Comparison of ENCODE assay signal across 9 cellular contexts in genomic region chr3:147945968-147946519, GRCh38.
DNase-seq lines count a peak whose midpoint lies in the region; ATAC-seq, FAIRE-seq and TF ChIP-seq lines count a peak whose summit lies in the region.
"Had no signal": no experiment of that assay in that cellular context is flagged by ENCODE, and none has a peak within 500 bp of the region (broad histone marks: within the 10 kb centered on the region; RNA-seq: fewer than 3 reads in every experiment).

No MANE protein-coding gene starts in this region.

- H3K27ac Mint-ChIP-seq in stimulated activated naive B cell treated with anti-CD40 and anti-IgM and Interleukin-4, amounts not matched to agents 10 μg/mL and 1 μg/mL and 100 μg/mL, for 72 hours: no peak overlapping the region

- no peaks in the 10 kb centered on the region for H3K9me1 ChIP-seq in IMR-90 (ENCODE audit: insufficient read depth, low read length)

- peak overlapping the region; percentile 41 to 89 for H4K8ac ChIP-seq in IMR-90 (ENCODE audit: low read depth in 2 of 2, low read length in 2 of 2)

- BruUV-seq in IMR-90 (replicated peaks; lab: Mats Ljungman, UMichigan): no TSS peak

- no CpG with 5 or more reads among the region's 4 CpGs for WGBS in IMR-90 (ENCODE audit: extremely low coverage in 2 of 2, insufficient read length in 1 of 2), 2 experiments

- CTCF ChIA-PET in IMR-90 (lab: Yijun Ruan, JAX): interaction anchor here (0.5 to 2.3 kb wide), 6 partner anchors 9 to 120 kb away, joined by 3 to 8 read pairs (median 4); no protein-coding TSS in a partner anchor

- peaks cover 11% of the 10 kb centered on the region for H3K4me1 ChIP-seq in IMR-90 (ENCODE audit: control insufficient read depth, insufficient read depth, low read length)

- H3K9me3 Mint-ChIP-seq in stimulated activated naive B cell treated with anti-CD40 and anti-IgM and Interleukin-4, amounts not matched to agents 10 μg/mL and 1 μg/mL and 100 μg/mL, for 72 hours: peaks cover 0 to 2% of the 10 kb centered on the region in 2 donors

- peak overlapping the region; percentile 81 for H3K56ac ChIP-seq in IMR-90 (ENCODE audit: extremely low read depth, insufficient read depth, low read length)

- H3K4me3 Mint-ChIP-seq in stimulated activated naive B cell treated with anti-CD40 and anti-IgM and Interleukin-4, amounts not matched to agents 10 μg/mL and 1 μg/mL and 100 μg/mL, for 72 hours: no peak overlapping the region
- H3K4me3 Mint-ChIP-seq: naive B cell had no signal

- DNase-seq in Ammon's horn (ENCODE audit: low spot score) (peak; percentile 47), IMR-90 (peak; percentile 95), astrocyte of the hippocampus (ENCODE audit: low read depth, low spot score) (peak; percentile 88), inferior parietal cortex (ENCODE audit: extremely low spot score) (peak; percentile 52), substantia nigra (lab: John Stamatoyannopoulos, UW) (peak in 28 of 49 donors; percentile 3 to 48 (median 20)), GM12891 (ENCODE audit: insufficient read length, low spot score) (no peak)
- DNase-seq in stimulated activated naive B cell treated with anti-CD40 and anti-IgM and Interleukin-4, amounts not matched to agents 10 μg/mL and 1 μg/mL and 100 μg/mL, for 72 hours: no peak
- DNase-seq: naive B cell had no signal

- H2AFZ ChIP-seq in IMR-90 (replicated peaks; ENCODE audit: low read length, poor library complexity): peak overlapping the region; percentile 82

- TF ChIP-seq RAD21 in IMR-90 (IDR thresholded peaks at IDR 0.05; ENCODE audit: low read length): peak; percentile 54

- peak overlapping the region; percentile 59; the same call in 1 of the 2 replicates for H3K4ac ChIP-seq in IMR-90 (ENCODE audit: low read depth, low read length)

- H2BK5ac ChIP-seq in IMR-90 (ENCODE audit: low read depth, low read length, poor library complexity, severe bottlenecking): peak overlapping the region; percentile 92

- H3K9me3 ChIP-seq in IMR-90 (ENCODE audit: control insufficient read depth, insufficient read depth, low read length): no peaks in the 10 kb centered on the region

- intact Hi-C loops in IMR-90 (cut with micrococcal nuclease): loop anchor here (2.0 kb wide), 1 partner anchor 131 kb away; no protein-coding TSS in a partner anchor

- peak overlapping the region; percentile 93 for H3K4me2 ChIP-seq in IMR-90 (ENCODE audit: low read depth, low read length)

- no peak overlapping the region for H2AK5ac ChIP-seq in IMR-90 (ENCODE audit: low read depth, low read length)

- no peak for FAIRE-seq in GM12891 (lab: Jason Lieb, UNC)

- H3K4me3 ChIP-seq in IMR-90 (ENCODE audit: insufficient read depth, low read depth, low read length): peak overlapping the region; percentile 50; the same call in 1 of the 2 replicates

- TF ChIP-seq POLR2A in IMR-90 (IDR thresholded peaks at IDR 0.05; ENCODE audit: low read depth, low read length) (no peak), GM12891 (IDR thresholded peaks at IDR 0.05; ENCODE audit: low read depth, low read length) (no peak)

- peak overlapping the region; percentile 70; the same call in 1 of the 2 replicates for H4K5ac ChIP-seq in IMR-90 (ENCODE audit: low read depth, low read length)

- POLR2A ChIA-PET in IMR-90 (lab: Charles Lee; ENCODE audit: unreplicated experiment): interaction anchor here (0.6 kb wide), 1 partner anchor 1319 kb away, joined by 3 read pairs; no protein-coding TSS in a partner anchor

- H3K27ac ChIP-seq in IMR-90 (ENCODE audit: insufficient read depth, low read length) (peak overlapping the region; percentile 84; the same call in 1 of the 2 replicates), substantia nigra (ENCODE audit: low read depth, low read length, poor library complexity, severe bottlenecking) (peak overlapping the region; percentile 46)

- H3K36me3 Mint-ChIP-seq in stimulated activated naive B cell treated with anti-CD40 and anti-IgM and Interleukin-4, amounts not matched to agents 10 μg/mL and 1 μg/mL and 100 μg/mL, for 72 hours: no peaks in the 10 kb centered on the region
- H3K36me3 Mint-ChIP-seq: naive B cell had no signal

- peak overlapping the region; percentile 53; the same call in 1 of the 3 replicates for H2BK15ac ChIP-seq in IMR-90 (ENCODE audit: low read depth, low read length)

- no peak overlapping the region; the same call in 1 of the 2 replicates for H3K23ac ChIP-seq in IMR-90 (ENCODE audit: low read depth, low read length)

- H3K79me1 ChIP-seq in IMR-90 (ENCODE audit: low read depth in 1 of 2, low read length in 2 of 2): no peaks in the 10 kb centered on the region

- in situ Hi-C loops in IMR-90 (cut with MboI; ENCODE audit: low sequenced_read_pairs): loop anchor here (25.0 kb wide), 1 partner anchor 991 kb away; no protein-coding TSS in a partner anchor

- H3K9ac ChIP-seq in IMR-90 (ENCODE audit: low read depth, low read length): peak overlapping the region; percentile 66

- H3K36me3 ChIP-seq in IMR-90 (ENCODE audit: control insufficient read depth, insufficient read depth, low read length): no peaks in the 10 kb centered on the region

- H4K91ac ChIP-seq in IMR-90 (ENCODE audit: insufficient read depth, low read depth, low read length): peak overlapping the region; percentile 65; the same call in 1 of the 2 replicates

- H4K20me1 ChIP-seq in IMR-90 (ENCODE audit: insufficient read depth, low read length): no peaks in the 10 kb centered on the region

- peak; percentile 65 for ATAC-seq in GM19351 (IDR thresholded peaks at IDR 0.05; ENCODE audit: unreplicated experiment)
- ATAC-seq in IMR-90 (ENCODE audit: low read depth): peak; percentile 91
- no peak for ATAC-seq in stimulated activated naive B cell treated with anti-CD40 and anti-IgM and Interleukin-4, amounts not matched to agents 10 μg/mL and 1 μg/mL and 100 μg/mL, for 72 hours (replicated peaks)

- H3K14ac ChIP-seq in IMR-90 (replicated peaks; ENCODE audit: low read depth, low read length): peak overlapping the region; percentile 92; the same call in 1 of the 2 replicates

- peak; percentile 86 for TF ChIP-seq CTCF in IMR-90 (conservative IDR thresholded peaks at IDR 0.05; ENCODE audit: low read depth, low read length)

- no peak overlapping the region for H2AK9ac ChIP-seq in IMR-90 (replicated peaks; ENCODE audit: low read depth, low read length, poor library complexity)

- dilution Hi-C loops in IMR-90 (cut with HindIII; ENCODE audit: low sequenced_read_pairs, unreplicated experiment): no loop called here

- H2BK20ac ChIP-seq in IMR-90 (ENCODE audit: low read depth, low read length): peak overlapping the region; percentile 84

- H3K4me1 Mint-ChIP-seq in stimulated activated naive B cell treated with anti-CD40 and anti-IgM and Interleukin-4, amounts not matched to agents 10 μg/mL and 1 μg/mL and 100 μg/mL, for 72 hours: no peaks in the 10 kb centered on the region
- H3K4me1 Mint-ChIP-seq: naive B cell had no signal

- peak overlapping the region; percentile 85 for H2BK120ac ChIP-seq in IMR-90 (ENCODE audit: low read depth, low read length)

- H3K27me3 ChIP-seq in IMR-90 (ENCODE audit: control insufficient read depth, insufficient read depth, low read length): no peaks in the 10 kb centered on the region

- no peaks in the 10 kb centered on the region for H3K27me3 Mint-ChIP-seq in stimulated activated naive B cell treated with anti-CD40 and anti-IgM and Interleukin-4, amounts not matched to agents 10 μg/mL and 1 μg/mL and 100 μg/mL, for 72 hours
- H3K27me3 Mint-ChIP-seq: naive B cell had no signal

- peak overlapping the region; percentile 61; the same call in 1 of the 2 replicates for H3K18ac ChIP-seq in IMR-90 (ENCODE audit: low read depth, low read length)

TF ChIP-seq in IMR-90, 13 proteins besides CTCF, POLR2A, EP300 and RAD21 (continues in another document):
- TF ChIP-seq BHLHE40 (IDR thresholded peaks at IDR 0.05; ENCODE audit: low read depth, low read length) (no peak), SMC3 (IDR thresholded peaks at IDR 0.05; ENCODE audit: low read depth, low read length) (peak; percentile 26; the same call in 1 of the 2 replicates), MXI1 (IDR thresholded peaks at IDR 0.05; ENCODE audit: borderline replicate concordance, low read depth, low read length) (peak; percentile 32; the same call in 1 of the 2 replicates), CEBPB (IDR thresholded peaks at IDR 0.05; ENCODE audit: low read depth, low read length) (peak; percentile 54; the same call in 1 of the 2 replicates)
- TF ChIP-seq, protein P1, sequence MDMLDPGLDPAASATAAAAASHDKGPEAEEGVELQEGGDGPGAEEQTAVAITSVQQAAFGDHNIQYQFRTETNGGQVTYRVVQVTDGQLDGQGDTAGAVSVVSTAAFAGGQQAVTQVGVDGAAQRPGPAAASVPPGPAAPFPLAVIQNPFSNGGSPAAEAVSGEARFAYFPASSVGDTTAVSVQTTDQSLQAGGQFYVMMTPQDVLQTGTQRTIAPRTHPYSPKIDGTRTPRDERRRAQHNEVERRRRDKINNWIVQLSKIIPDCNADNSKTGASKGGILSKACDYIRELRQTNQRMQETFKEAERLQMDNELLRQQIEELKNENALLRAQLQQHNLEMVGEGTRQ (IDR thresholded peaks at IDR 0.05; ENCODE audit: low read depth, low read length): no peak

TF ChIP-seq in GM12891, 5 proteins besides CTCF, POLR2A, EP300 and RAD21:
- TF ChIP-seq POLR2AphosphoS5 (IDR thresholded peaks at IDR 0.05; ENCODE audit: low read depth, low read length): no peak
- no peak for TF ChIP-seq TAF1 (IDR thresholded peaks at IDR 0.05; ENCODE audit: low read depth, low read length)
- no peak for TF ChIP-seq PAX5 (IDR thresholded peaks at IDR 0.05; ENCODE audit: insufficient read depth, low read length, severe bottlenecking)
- no peak for TF ChIP-seq SPI1 (IDR thresholded peaks at IDR 0.05; ENCODE audit: low read depth, low read length)
- no peak for TF ChIP-seq POU2F2 (IDR thresholded peaks at IDR 0.05; ENCODE audit: low read depth, low read length)

Comparison
In these comparisons a context has a peak if more than half of its experiments do, and no peak if none do; other contexts are left out.
1. DNase-seq: peak in Ammon's horn (single experiment), IMR-90 (single experiment), astrocyte of the hippocampus (single experiment), inferior parietal cortex (single experiment) and substantia nigra (28 of 49); none in stimulated activated naive B cell treated with anti-CD40 and anti-IgM and Interleukin-4, amounts not matched to agents 10 μg/mL and 1 μg/mL and 100 μg/mL, for 72 hours (single experiment) and GM12891 (single experiment).
2. ATAC-seq: peak in GM19351 (single experiment) and IMR-90 (single experiment); none in stimulated activated naive B cell treated with anti-CD40 and anti-IgM and Interleukin-4, amounts not matched to agents 10 μg/mL and 1 μg/mL and 100 μg/mL, for 72 hours (0 of 2).